Comparison of ENCODE assay signal across 22 cellular contexts in the genomic region with DNA sequence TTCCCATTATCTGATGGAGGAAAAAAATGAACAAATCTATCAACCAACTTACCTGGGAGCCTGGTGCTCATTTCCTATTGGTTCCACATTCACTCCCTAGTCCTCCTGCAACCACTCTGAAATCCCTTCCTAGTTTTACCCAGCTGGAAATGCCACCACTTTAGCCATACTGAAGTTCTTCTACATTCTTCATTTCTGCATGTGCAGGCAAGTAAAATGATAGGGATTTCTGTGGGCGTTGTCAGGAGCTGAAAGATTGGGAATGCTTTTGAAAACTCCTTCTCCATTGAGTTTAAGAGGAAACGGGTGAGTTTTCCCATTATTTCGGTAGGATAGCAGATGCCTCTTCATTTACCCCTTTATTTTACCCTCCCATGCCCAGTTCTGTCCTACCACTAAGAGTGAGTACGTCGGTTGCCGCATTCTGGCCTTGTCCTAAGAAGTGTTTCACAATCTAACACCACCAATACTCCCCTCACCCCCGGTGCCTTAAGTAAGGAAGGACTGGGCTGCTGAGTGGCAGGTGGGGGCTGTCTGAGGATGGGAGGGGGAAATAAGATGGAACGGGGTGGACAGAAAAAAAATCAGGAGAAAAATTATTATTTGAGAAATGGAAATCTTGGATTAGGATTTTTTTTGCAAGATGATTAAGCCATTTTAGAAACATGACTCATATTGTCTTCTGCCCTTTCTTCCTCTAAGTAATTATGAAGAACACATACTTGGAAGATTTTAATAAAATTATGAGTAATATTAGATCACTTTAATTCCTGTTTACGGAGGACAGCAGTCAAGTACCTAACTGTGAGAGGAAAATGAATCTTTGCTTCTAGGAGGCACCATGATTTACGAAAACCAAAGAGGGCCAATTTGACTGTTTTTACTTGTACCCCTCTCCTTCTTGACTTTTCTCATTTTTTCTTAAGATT. TPM values are rescaled to one million over a fixed set of nuclear protein-coding genes. Genes with fewer than 3 reads are reported as not detected.
DNase-seq lines count a peak whose midpoint lies in the region; ATAC-seq, FAIRE-seq and TF ChIP-seq lines count a peak whose summit lies in the region.
"Had no signal": no experiment of that assay in that cellular context is flagged by ENCODE, and none has a peak within 500 bp of the region (broad histone marks: within the 10 kb centered on the region; RNA-seq: fewer than 3 reads in every experiment).

No MANE protein-coding gene starts in this region.

- peak overlapping the region; percentile 73 for H3K27ac ChIP-seq in foreskin keratinocyte
- H3K27ac ChIP-seq: A549, C4-2B had no signal

- no peak for DNase-seq in CD14-positive monocyte (ENCODE audit: low spot score)
- DNase-seq in NB4 (ENCODE audit: low read depth): peak; percentile 79
- peak; percentile 84 for DNase-seq in bronchial epithelial cell (ENCODE audit: low read depth)
- peak; percentile 69 to 82 for DNase-seq in foreskin keratinocyte
- DNase-seq in NCI-H1436 treated with DMSO at 0.1 percent for 48 hours (lab: John Stamatoyannopoulos, UW): no peak
- no peak for DNase-seq in D721Med (ENCODE audit: insufficient read length, low spot score)
- no peak for DNase-seq in HuH-7 (ENCODE audit: low spot score)
- no peak for DNase-seq in GM10248 (ENCODE audit: extremely low spot score)
- DNase-seq: activated CD4-positive, alpha-beta memory T cell treated with anti-CD3 and anti-CD28 coated beads, Interleukin-2, amount 10 ng/mL, durations not matched to agents 7 days and 5 days; activated naive CD4-positive, alpha-beta T cell; aorta; cerebellar nuclear complex; DMS153; effector memory CD8-positive, alpha-beta T cell; NCI-H526 treated with DMSO at 0.1 percent for 48 hours; stimulated activated CD8-positive, alpha-beta memory T cell treated with anti-CD3 and anti-CD28 coated beads, Interleukin-4, amount 100 ng/mL, for 48 hours had no signal

- peaks cover 21% of the 10 kb centered on the region for H3K4me1 Mint-ChIP-seq in CD14-positive monocyte
- H3K4me1 Mint-ChIP-seq: neural crest cell, WTC11 had no signal

- H3K4me1 ChIP-seq in foreskin keratinocyte: peaks cover 30% of the 10 kb centered on the region

- no peak for TF ChIP-seq CTCF in CD14-positive monocyte (IDR thresholded peaks at IDR 0.05)
- TF ChIP-seq CTCF in NB4 (IDR thresholded peaks at IDR 0.05; ENCODE audit: low read depth, low read length): no peak
- no peak for TF ChIP-seq CTCF in bronchial epithelial cell (IDR thresholded peaks at IDR 0.05; ENCODE audit: insufficient read depth, low read length, severe bottlenecking)
- TF ChIP-seq CTCF in foreskin keratinocyte (conservative IDR thresholded peaks at IDR 0.05): no peak
- TF ChIP-seq CTCF in D721Med (IDR thresholded peaks at IDR 0.05; ENCODE audit: insufficient read depth, missing control alignments): no peak
- TF ChIP-seq CTCF in GM10248 (IDR thresholded peaks at IDR 0.05; ENCODE audit: control extremely low read depth, extremely low read depth, low read depth, missing control alignments): no peak

- POLR2A ChIA-PET in GM10248 (lab: Yijun Ruan, JAX): no interaction called here

- intact Hi-C loops in CD14-positive monocyte (cut with micrococcal nuclease): no loop called here

- peak; percentile 70 for ATAC-seq in foreskin keratinocyte
- ATAC-seq: A549; effector memory CD8-positive, alpha-beta T cell; WTC11 had no signal

- H3K27ac Mint-ChIP-seq in CD14-positive monocyte: peak overlapping the region; percentile 58 to 96 (median 94)
- H3K27ac Mint-ChIP-seq: activated CD4-positive, alpha-beta memory T cell treated with anti-CD3 and anti-CD28 coated beads, Interleukin-2, amount 10 ng/mL, durations not matched to agents 7 days and 5 days; effector memory CD8-positive, alpha-beta T cell; T-helper 2 cell treated with Interferon-gamma antibody and Interleukin-4, amounts not matched to agents 5 μg/mL and 100 μg/mL, for 36 hours; WTC11 had no signal

- FAIRE-seq in bronchial epithelial cell (lab: Jason Lieb, UNC): no peak
- no peak for FAIRE-seq in D721Med (lab: Jason Lieb, UNC)
- FAIRE-seq: A549 had no signal

- H3K27me3 Mint-ChIP-seq in CD14-positive monocyte (ENCODE audit: low read depth in 3 of 3): no peaks in the 10 kb centered on the region

- H3K4me3 ChIP-seq in NB4 (ENCODE audit: low read depth, low read length): no peak overlapping the region
- H3K4me3 ChIP-seq in bronchial epithelial cell (ENCODE audit: low read depth, low read length): no peak overlapping the region
- H3K4me3 ChIP-seq: A549 had no signal

- TF ChIP-seq POLR2A in NB4 (IDR thresholded peaks at IDR 0.05; ENCODE audit: extremely low read depth, insufficient read length): no peak

- peaks cover 4 to 25% of the 10 kb centered on the region in 2 donors for H3K36me3 Mint-ChIP-seq in CD14-positive monocyte

- CTCF ChIA-PET in GM10248 (lab: Yijun Ruan, JAX): no interaction called here

- H3K27me3 ChIP-seq in bronchial epithelial cell (ENCODE audit: control insufficient read depth, insufficient read depth, low read length) (no peaks in the 10 kb centered on the region), foreskin keratinocyte (no peaks in the 10 kb centered on the region)

- H3K36me3 ChIP-seq in bronchial epithelial cell (ENCODE audit: control insufficient read depth, insufficient read depth, low read length): no peaks in the 10 kb centered on the region

- peaks cover 0 to 2% (median 0%) of the 10 kb centered on the region in 7 donors for H3K9me3 Mint-ChIP-seq in CD14-positive monocyte
- H3K9me3 Mint-ChIP-seq: activated CD4-positive, alpha-beta memory T cell treated with anti-CD3 and anti-CD28 coated beads, Interleukin-2, amount 10 ng/mL, durations not matched to agents 7 days and 5 days; effector memory CD8-positive, alpha-beta T cell; T-helper 2 cell treated with Interferon-gamma antibody and Interleukin-4, amounts not matched to agents 5 μg/mL and 100 μg/mL, for 36 hours; WTC11 had no signal

- H3K4me3 Mint-ChIP-seq in CD14-positive monocyte: peak overlapping the region; percentile 63 to 80
- H3K4me3 Mint-ChIP-seq: activated CD4-positive, alpha-beta memory T cell treated with anti-CD3 and anti-CD28 coated beads, Interleukin-2, amount 10 ng/mL, durations not matched to agents 7 days and 5 days; effector memory CD8-positive, alpha-beta T cell; neural crest cell; T-helper 2 cell treated with Interferon-gamma antibody and Interleukin-4, amounts not matched to agents 5 μg/mL and 100 μg/mL, for 36 hours; WTC11 had no signal

RNA-seq across cellular contexts. Expression of a gene that starts 13.2 kb away (rescaled TPM):
- not detected for polyA plus RNA-seq in CD14-positive monocyte
- total RNA-seq in bronchial epithelial cell: not detected in 2 replicates
- not detected in 2 replicates for total RNA-seq in foreskin keratinocyte
- polyA plus RNA-seq in foreskin keratinocyte: not detected in 2 replicates
- total RNA-seq: activated CD4-positive, alpha-beta memory T cell treated with anti-CD3 and anti-CD28 coated beads, Interleukin-2, amount 10 ng/mL, durations not matched to agents 7 days and 5 days; neural crest cell; OCI-LY7 had no signal
- polyA plus RNA-seq: A549, aorta had no signal

RNA-seq across cellular contexts. Expression of a gene that starts 21.4 kb away (rescaled TPM):
- under 1 TPM in 1 of 2 donors, not detected in 1; 0.50 TPM for polyA plus RNA-seq in CD14-positive monocyte
- 19.0 and 51.5 TPM in 2 replicates for total RNA-seq in bronchial epithelial cell
- total RNA-seq in foreskin keratinocyte: 35.0 and 38.9 TPM in 2 replicates
- polyA plus RNA-seq in foreskin keratinocyte: 20.1 and 22.3 TPM in 2 replicates
- total RNA-seq: neural crest cell, OCI-LY7 had no signal
- polyA plus RNA-seq: A549 had no signal

RNA-seq across cellular contexts. Expression of a gene that starts 47.6 kb away (rescaled TPM):
- polyA plus RNA-seq in CD14-positive monocyte (not detected), foreskin keratinocyte (not detected in 2 replicates)
- total RNA-seq in bronchial epithelial cell (not detected in 2 replicates), foreskin keratinocyte (not detected in 2 replicates)
- total RNA-seq: activated CD4-positive, alpha-beta memory T cell treated with anti-CD3 and anti-CD28 coated beads, Interleukin-2, amount 10 ng/mL, durations not matched to agents 7 days and 5 days; neural crest cell; OCI-LY7 had no signal
- polyA plus RNA-seq: A549, aorta had no signal

RNA-seq across cellular contexts. Expression of a gene that starts 48.9 kb away (rescaled TPM):
- 100 to 1,000 TPM; 198 to 331 TPM for polyA plus RNA-seq in CD14-positive monocyte
- 9.2 and 10.6 TPM in 2 replicates for total RNA-seq in bronchial epithelial cell
- 126 and 140 TPM in 2 replicates for total RNA-seq in foreskin keratinocyte
- polyA plus RNA-seq in foreskin keratinocyte: 252 and 253 TPM in 2 replicates

Comparison
In these comparisons a context has a peak if more than half of its experiments do, and no peak if none do; other contexts are left out.
1. DNase-seq: peak in NB4 (single experiment), bronchial epithelial cell (single experiment) and foreskin keratinocyte (2 of 2); none in CD14-positive monocyte (single experiment), NCI-H1436 treated with DMSO at 0.1 percent for 48 hours (single experiment), D721Med (single experiment), HuH-7 (single experiment) and GM10248 (single experiment).